8 cellular contexts compared by ENCODE assay signal in the genomic region with DNA sequence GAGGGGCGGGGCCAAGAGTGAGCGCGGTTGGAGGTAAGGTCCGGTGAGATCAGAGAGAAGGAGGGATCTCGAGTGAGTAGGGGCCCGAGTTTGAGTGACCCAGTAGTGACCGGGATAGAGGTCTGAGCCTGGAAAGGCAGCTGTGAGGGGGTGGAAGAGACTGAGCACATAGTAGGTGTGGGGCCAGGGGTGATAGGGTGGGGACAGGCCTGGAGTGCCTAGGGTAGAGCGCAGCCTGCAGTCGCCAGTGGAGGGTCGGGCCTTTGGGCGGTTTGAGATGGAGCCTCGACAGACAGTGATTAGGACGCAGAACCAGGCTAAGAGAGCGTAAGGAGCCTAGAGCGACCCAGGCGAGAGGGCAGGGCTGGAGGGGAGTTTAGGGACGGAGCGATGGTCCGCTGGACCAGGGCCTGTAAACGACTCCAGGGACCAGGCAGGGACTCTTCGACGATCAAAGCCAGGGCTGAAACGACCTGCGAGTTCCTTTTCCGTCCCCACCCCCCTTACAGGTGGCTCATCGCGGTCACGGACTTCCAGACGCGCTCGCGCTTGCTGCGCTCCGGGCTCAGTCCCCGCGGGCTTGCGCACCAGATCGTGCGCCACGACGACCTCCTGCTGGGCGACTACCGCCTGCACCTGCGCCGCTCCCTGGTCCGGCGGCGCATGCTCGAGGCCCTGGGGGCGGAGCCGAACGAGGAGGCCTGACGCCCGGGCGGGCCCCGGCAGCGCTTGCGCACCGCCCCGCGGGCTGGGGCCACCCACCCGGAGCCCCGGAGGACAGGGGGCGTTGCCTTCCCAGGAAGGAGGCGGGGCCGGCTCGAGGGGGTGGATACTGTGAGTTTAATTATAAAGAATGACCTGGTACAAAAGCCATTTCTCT. TPM values are rescaled to one million over a fixed set of nuclear protein-coding genes. Genes with fewer than 3 reads are reported as not detected.
DNase-seq lines count a peak whose midpoint lies in the region; ATAC-seq lines count a peak whose summit lies in the region.

No MANE protein-coding gene starts in this region.

- DNase-seq in activated gamma-delta T cell treated with Interleukin-2 at 50 U/mL for 16 hours (peak; percentile 47), activated gamma-delta T cell (lab: John Stamatoyannopoulos, UW) (no peak), SHP77 treated with DMSO at 0.1 percent for 48 hours (lab: John Stamatoyannopoulos, UW) (peak; percentile 76), amniotic epithelial cell (ENCODE audit: low read depth) (peak; percentile 23), hippocampal formation (lab: John Stamatoyannopoulos, UW) (peak; percentile 65 to 79), sciatic nerve (ENCODE audit: low spot score) (peak; percentile 75)

- intact Hi-C loops in sciatic nerve (cut with DNase I): no loop called here

- ATAC-seq in sciatic nerve (peak; percentile 71), GM19328 (IDR thresholded peaks at IDR 0.05; ENCODE audit: unreplicated experiment) (no peak), GM18909 (IDR thresholded peaks at IDR 0.05; ENCODE audit: poor library complexity, unreplicated experiment) (no peak)

RNA-seq across cellular contexts. Expression of a gene that starts 9.4 kb away (rescaled TPM):
- not detected for total RNA-seq in sciatic nerve

RNA-seq across cellular contexts. Expression of a gene that starts 19.0 kb away (rescaled TPM):
- total RNA-seq in sciatic nerve: not detected
